In the genomic region with DNA sequence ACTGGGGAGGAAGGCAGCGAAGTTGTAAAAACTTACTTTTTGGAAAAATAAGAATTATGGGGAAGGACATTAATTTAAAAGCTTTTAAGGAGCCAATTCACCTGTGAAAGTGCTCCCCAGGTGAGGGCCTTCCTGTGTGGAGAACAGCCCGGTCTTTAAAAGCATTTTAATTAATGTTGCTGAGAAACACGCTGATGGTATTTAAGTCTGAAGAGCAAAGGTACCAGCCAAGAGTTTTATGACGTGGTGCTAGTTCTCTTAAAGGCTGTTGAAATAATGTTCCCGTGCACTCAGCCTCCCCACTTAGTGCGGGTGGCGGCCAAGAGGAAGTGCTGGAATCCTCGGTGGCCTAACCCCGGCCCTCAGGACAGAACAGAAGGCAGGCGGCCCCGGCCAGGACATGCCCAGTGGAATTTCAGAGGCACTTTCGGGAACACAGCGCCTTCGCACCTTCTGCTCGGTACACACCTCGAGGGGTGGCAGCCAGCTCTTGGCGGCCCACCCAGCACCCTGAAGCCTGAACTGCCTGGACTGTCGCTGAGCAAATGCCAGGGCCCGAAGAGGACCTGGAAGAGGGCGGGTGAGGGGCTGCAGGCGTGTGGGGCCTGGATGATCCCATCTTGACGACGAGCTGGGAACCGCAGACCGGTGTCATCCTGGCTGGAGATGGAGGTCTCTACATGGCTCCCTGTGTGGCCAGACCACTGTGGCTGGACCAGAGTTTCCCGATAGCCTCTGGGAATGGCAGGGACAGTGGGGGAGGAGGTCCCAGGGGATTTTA, we compare ENCODE assay signal across 27 cellular contexts.
DNase-seq lines count a peak whose midpoint lies in the region; ATAC-seq and TF ChIP-seq lines count a peak whose summit lies in the region.
"Had no signal": no experiment of that assay in that cellular context is flagged by ENCODE, and none has a peak within 500 bp of the region (broad histone marks: within the 10 kb centered on the region; RNA-seq: fewer than 3 reads in every experiment).

No MANE protein-coding gene starts in this region.

- CTCF ChIA-PET in mammary epithelial cell (lab: Charles Lee; ENCODE audit: low non-redundant PET): no interaction called here

- intact Hi-C loops in breast epithelium (cut with DNase I; ENCODE audit: low total_unique reads) (no loop called here), mammary epithelial cell (cut with micrococcal nuclease) (no loop called here), cardiac septum (cut with DNase I) (no loop called here), vagina (cut with DNase I) (no loop called here)

- H3K4me1 ChIP-seq in breast epithelium: no peaks in the 10 kb centered on the region
- H3K4me1 ChIP-seq in mammary epithelial cell (ENCODE audit: insufficient read depth, low read length): no peaks in the 10 kb centered on the region
- peaks cover 42% of the 10 kb centered on the region for H3K4me1 ChIP-seq in vagina
- H3K4me1 ChIP-seq: foreskin keratinocyte, pancreas had no signal

- DNase-seq in breast epithelium (ENCODE audit: low spot score in 2 of 2) (peak in 1 of 2 donors; percentile 96), mammary epithelial cell (no peak), cardiac septum (ENCODE audit: low spot score) (peak; percentile 73), nephron progenitor cell (no peak), vagina (ENCODE audit: extremely low spot score in 2 of 2) (no peak), germinal center (ENCODE audit: low spot score) (no peak), amygdala (lab: John Stamatoyannopoulos, UW) (no peak)
- DNase-seq: 8988T; activated CD8-positive, alpha-beta memory T cell treated with anti-CD3 and anti-CD28 coated beads, Interleukin-2, amount 50 U/mL, for 4 hours; activated naive CD8-positive, alpha-beta T cell treated with anti-CD3 and anti-CD28 coated beads for 36 hours; AML-193; DND-41; foreskin keratinocyte; mesendoderm; natural killer cell; NCI-H187 treated with DMSO at 0.1 percent for 48 hours; NCI-H446; NK-92 treated with Interleukin-12 subunit alpha and Interleukin-12 subunit beta, amount 100 ng/mL, for 24 hours; pancreas had no signal

- H3K27ac ChIP-seq in breast epithelium (peak overlapping the region; percentile 80), mammary epithelial cell (ENCODE audit: insufficient read depth, low read depth, low read length) (no peak overlapping the region), vagina (peak overlapping the region; percentile 61)
- H3K27ac ChIP-seq: epithelial cell of prostate, foreskin keratinocyte, KMS-11, pancreas, thoracic aorta had no signal

- peaks cover 55% of the 10 kb centered on the region for H3K4me1 Mint-ChIP-seq in nephron progenitor cell
- H3K4me1 Mint-ChIP-seq in stimulated activated memory B cell treated with anti-CD40 and anti-IgM and Interleukin-4, amounts not matched to agents 10 μg/mL and 1 μg/mL and 100 μg/mL, for 72 hours: no peaks in the 10 kb centered on the region
- H3K4me1 Mint-ChIP-seq: activated naive CD8-positive, alpha-beta T cell treated with anti-CD3 and anti-CD28 coated beads for 36 hours; natural killer cell; WTC11 had no signal

- no peaks in the 10 kb centered on the region for H4K20me1 ChIP-seq in mammary epithelial cell (ENCODE audit: insufficient read depth, low read length)

- H3K27ac Mint-ChIP-seq in nephron progenitor cell: peak overlapping the region; percentile 16
- H3K27ac Mint-ChIP-seq in stimulated activated memory B cell treated with anti-CD40 and anti-IgM and Interleukin-4, amounts not matched to agents 10 μg/mL and 1 μg/mL and 100 μg/mL, for 72 hours: no peak overlapping the region
- H3K27ac Mint-ChIP-seq: activated naive CD8-positive, alpha-beta T cell treated with anti-CD3 and anti-CD28 coated beads for 36 hours; activated T-helper 2 cell treated with anti-CD3 and anti-CD28 coated beads, Interferon-gamma antibody, Interleukin-2, Interleukin-4, amounts not matched to agents 10 μg/mL and 5 μg/mL and 100 μg/mL, durations not matched to agents 14 hours and 24 hours and 36 hours; natural killer cell; T-helper 2 cell treated with Interferon-gamma antibody and Interleukin-4, amounts not matched to agents 5 μg/mL and 100 μg/mL, for 36 hours; WTC11 had no signal

- H3K36me3 Mint-ChIP-seq in nephron progenitor cell (ENCODE audit: low read depth): no peaks in the 10 kb centered on the region
- H3K36me3 Mint-ChIP-seq in stimulated activated memory B cell treated with anti-CD40 and anti-IgM and Interleukin-4, amounts not matched to agents 10 μg/mL and 1 μg/mL and 100 μg/mL, for 72 hours: no peaks in the 10 kb centered on the region
- H3K36me3 Mint-ChIP-seq: activated naive CD8-positive, alpha-beta T cell treated with anti-CD3 and anti-CD28 coated beads for 36 hours; natural killer cell; WTC11 had no signal

- H2AFZ ChIP-seq in mammary epithelial cell (ENCODE audit: low read depth, low read length): no peak overlapping the region

- BruUV-seq in mammary epithelial cell (replicated peaks; lab: Mats Ljungman, UMichigan): no TSS peak

- H3K4me2 ChIP-seq in mammary epithelial cell (ENCODE audit: insufficient read depth, low read depth, low read length): no peak overlapping the region
- H3K4me2 ChIP-seq: KMS-11 had no signal

- no peak for ATAC-seq in stimulated activated memory B cell treated with anti-CD40 and anti-IgM and Interleukin-4, amounts not matched to agents 10 μg/mL and 1 μg/mL and 100 μg/mL, for 72 hours
- ATAC-seq: foreskin keratinocyte, natural killer cell, pancreas, SK-N-SH treated with all-trans-retinoic acid at 6 μM for 48 hours, WTC11 had no signal

- no peaks in the 10 kb centered on the region for H3K27me3 Mint-ChIP-seq in nephron progenitor cell (ENCODE audit: low read depth, poor library complexity)
- H3K27me3 Mint-ChIP-seq in stimulated activated memory B cell treated with anti-CD40 and anti-IgM and Interleukin-4, amounts not matched to agents 10 μg/mL and 1 μg/mL and 100 μg/mL, for 72 hours: peaks cover 22% of the 10 kb centered on the region
- H3K27me3 Mint-ChIP-seq: activated naive CD8-positive, alpha-beta T cell treated with anti-CD3 and anti-CD28 coated beads for 36 hours had no signal

- peaks cover 4% of the 10 kb centered on the region for H3K9me3 Mint-ChIP-seq in nephron progenitor cell
- no peaks in the 10 kb centered on the region for H3K9me3 Mint-ChIP-seq in stimulated activated memory B cell treated with anti-CD40 and anti-IgM and Interleukin-4, amounts not matched to agents 10 μg/mL and 1 μg/mL and 100 μg/mL, for 72 hours
- H3K9me3 Mint-ChIP-seq: activated naive CD8-positive, alpha-beta T cell treated with anti-CD3 and anti-CD28 coated beads for 36 hours; activated T-helper 2 cell treated with anti-CD3 and anti-CD28 coated beads, Interferon-gamma antibody, Interleukin-2, Interleukin-4, amounts not matched to agents 10 μg/mL and 5 μg/mL and 100 μg/mL, durations not matched to agents 14 hours and 24 hours and 36 hours; natural killer cell; T-helper 2 cell treated with Interferon-gamma antibody and Interleukin-4, amounts not matched to agents 5 μg/mL and 100 μg/mL, for 36 hours had no signal

- H3K9ac ChIP-seq in mammary epithelial cell (ENCODE audit: insufficient read depth, low read length): no peak overlapping the region
- H3K9ac ChIP-seq: KMS-11 had no signal

- no peaks in the 10 kb centered on the region for H3K27me3 ChIP-seq in breast epithelium
- H3K27me3 ChIP-seq in mammary epithelial cell (ENCODE audit: insufficient read depth, low read length): no peaks in the 10 kb centered on the region
- no peaks in the 10 kb centered on the region for H3K27me3 ChIP-seq in vagina
- H3K27me3 ChIP-seq: pancreas had no signal

- H3K4me3 Mint-ChIP-seq in nephron progenitor cell: no peak overlapping the region
- no peak overlapping the region for H3K4me3 Mint-ChIP-seq in stimulated activated memory B cell treated with anti-CD40 and anti-IgM and Interleukin-4, amounts not matched to agents 10 μg/mL and 1 μg/mL and 100 μg/mL, for 72 hours
- H3K4me3 Mint-ChIP-seq: activated naive CD8-positive, alpha-beta T cell treated with anti-CD3 and anti-CD28 coated beads for 36 hours; natural killer cell; T-helper 2 cell treated with Interferon-gamma antibody and Interleukin-4, amounts not matched to agents 5 μg/mL and 100 μg/mL, for 36 hours; WTC11 had no signal

- H3K79me2 ChIP-seq in mammary epithelial cell (ENCODE audit: insufficient read depth, low read length): no peaks in the 10 kb centered on the region

- H3K36me3 ChIP-seq in breast epithelium (no peaks in the 10 kb centered on the region), mammary epithelial cell (ENCODE audit: insufficient read depth, low read length) (no peaks in the 10 kb centered on the region), vagina (no peaks in the 10 kb centered on the region)
- H3K36me3 ChIP-seq: pancreas, thoracic aorta had no signal

- TF ChIP-seq CTCF in breast epithelium (IDR thresholded peaks at IDR 0.05): no peak
- no peak for TF ChIP-seq CTCF in mammary epithelial cell (conservative IDR thresholded peaks at IDR 0.05 in 1 of 2, IDR thresholded peaks at IDR 0.05 in 1 of 2; ENCODE audit: extremely low read depth in 1 of 2, insufficient read depth in 1 of 2, low read depth in 1 of 2, low read length in 2 of 2)
- no peak for TF ChIP-seq CTCF in nephron progenitor cell (IDR thresholded peaks at IDR 0.05)
- no peak for TF ChIP-seq CTCF in vagina (IDR thresholded peaks at IDR 0.05)

- TF ChIP-seq POLR2A in breast epithelium (IDR thresholded peaks at IDR 0.05) (no peak), vagina (IDR thresholded peaks at IDR 0.05) (no peak)

- dilution Hi-C loops in mammary epithelial cell (cut with HindIII; ENCODE audit: low sequenced_read_pairs): loop anchor here (5.0 kb wide), 1 partner anchor 63 kb away; no protein-coding TSS in a partner anchor

- H3K9me3 ChIP-seq in breast epithelium (no peaks in the 10 kb centered on the region), mammary epithelial cell (replicated peaks; ENCODE audit: insufficient read depth, low read length) (no peaks in the 10 kb centered on the region), vagina (no peaks in the 10 kb centered on the region)
- H3K9me3 ChIP-seq: pancreas, thoracic aorta had no signal

- in situ Hi-C loops in mammary epithelial cell (cut with MboI; ENCODE audit: low sequenced_read_pairs in 2 of 2): no loop called here

- WGBS in mammary epithelial cell (ENCODE audit: low coverage, missing lambda C conversion rate): 40% methylated on average over 19 of the region's 26 CpGs

- H3K4me3 ChIP-seq in breast epithelium: no peak overlapping the region
- H3K4me3 ChIP-seq in mammary epithelial cell (replicated peaks in 1 of 3; ENCODE audit: insufficient read depth in 1 of 3, low read depth in 2 of 3, low read length in 3 of 3): no peak overlapping the region
- H3K4me3 ChIP-seq in vagina: no peak overlapping the region
- H3K4me3 ChIP-seq: pancreas, thoracic aorta had no signal
